9 cellular contexts compared by ENCODE assay signal in genomic region chr20:58389968-58390658, GRCh38. TPM values are rescaled to one million over a fixed set of nuclear protein-coding genes. Genes with fewer than 3 reads are reported as not detected.
A peak's percentile ranks its signal among the peaks of the same experiment; 100 is the strongest.
DNase-seq lines count a peak whose midpoint lies in the region; ATAC-seq and TF ChIP-seq lines count a peak whose summit lies in the region.
"Had no signal": no experiment of that assay in that cellular context is flagged by ENCODE, and none has a peak within 500 bp of the region (broad histone marks: within the 10 kb centered on the region; RNA-seq: fewer than 3 reads in every experiment).

No MANE protein-coding gene starts in this region.

- no peak for ATAC-seq in T-helper 17 cell
- ATAC-seq in HG03039 (IDR thresholded peaks at IDR 0.05; ENCODE audit: unreplicated experiment), result no peak
- ATAC-seq in GM18861 (IDR thresholded peaks at IDR 0.05; ENCODE audit: unreplicated experiment), result no peak
- no peak for ATAC-seq in GM19452 (IDR thresholded peaks at IDR 0.05; ENCODE audit: unreplicated experiment)
- no peak for ATAC-seq in HG03135 (IDR thresholded peaks at IDR 0.05; ENCODE audit: unreplicated experiment)

- no peaks in the 10 kb centered on the region for H3K27me3 ChIP-seq in rectal smooth muscle tissue (ENCODE audit: control insufficient read depth, insufficient read depth, low read length)

- H3K27ac Mint-ChIP-seq in T-helper 17 cell, result peak overlapping the region; percentile 93

- peaks cover 8% of the 10 kb centered on the region for H3K4me1 ChIP-seq in rectal smooth muscle tissue (ENCODE audit: control insufficient read depth, insufficient read depth, low read length)

- peak overlapping the region; percentile 82 for H3K9ac ChIP-seq in rectal smooth muscle tissue (ENCODE audit: low read length)

- H3K36me3 ChIP-seq in rectal smooth muscle tissue (ENCODE audit: control insufficient read depth, insufficient read depth, low read length), result no peaks in the 10 kb centered on the region

- no peak for TF ChIP-seq CTCF in GM12865 (IDR thresholded peaks at IDR 0.05; ENCODE audit: insufficient read depth, low read depth, low read length, missing control alignments)
- TF ChIP-seq CTCF in fibroblast of mammary gland (conservative IDR thresholded peaks at IDR 0.05; ENCODE audit: control insufficient read depth, insufficient read depth, low read depth, low read length), result no peak

- H3K4me3 ChIP-seq in GM12865 (ENCODE audit: low read depth, low read length) (peak overlapping the region; percentile 92), fibroblast of mammary gland (ENCODE audit: control insufficient read depth, low read depth, low read length) (peak overlapping the region; percentile 84), rectal smooth muscle tissue (ENCODE audit: low read length) (peak overlapping the region; percentile 85)

- peaks cover 7% of the 10 kb centered on the region for H3K36me3 Mint-ChIP-seq in T-helper 17 cell (ENCODE audit: low read depth)

- H3K27ac ChIP-seq in rectal smooth muscle tissue (ENCODE audit: low read depth, low read length), result peak overlapping the region; percentile 90

- DNase-seq in GM12865 (ENCODE audit: low read depth) (no peak), T-helper 17 cell (no peak), fibroblast of mammary gland (ENCODE audit: low read depth) (no peak)
- DNase-seq: GOT3 had no signal

- no peaks in the 10 kb centered on the region for H3K9me3 ChIP-seq in T-helper 17 cell (ENCODE audit: control insufficient read depth, low read length, poor library complexity, severe bottlenecking)

- H3K4me1 Mint-ChIP-seq in T-helper 17 cell, result peaks cover 38% of the 10 kb centered on the region

- peak overlapping the region; percentile 95 for H3K4me3 Mint-ChIP-seq in T-helper 17 cell

- no peaks in the 10 kb centered on the region for H3K27me3 Mint-ChIP-seq in T-helper 17 cell

RNA-seq across cellular contexts. Expression of gene VAPB, which starts 1.1 kb away (rescaled TPM):
- total RNA-seq in T-helper 17 cell, result 10 to 100 TPM; 23.7 to 30.8 TPM
